Comparison of ENCODE assay signal across 16 cellular contexts in genomic region chr17:82049106-82049505, GRCh38.
"Had no signal": no experiment of that assay in that cellular context is flagged by ENCODE, and none has a peak within 500 bp of the region (broad histone marks: within the 10 kb centered on the region; RNA-seq: fewer than 3 reads in every experiment).

No MANE protein-coding gene starts in this region.

- H3K79me2 ChIP-seq: parathyroid adenoma had no signal

- DNase-seq: activated CD4-positive, alpha-beta T cell treated with anti-CD3 and anti-CD28 coated beads, Interleukin-2, amount 50 U/mL, for 1 hour; activated CD4-positive, CD25-positive, alpha-beta regulatory T cell; activated CD8-positive, alpha-beta memory T cell treated with anti-CD3 and anti-CD28 coated beads, Interleukin-2, amount 10 ng/mL, durations not matched to agents 7 days and 5 days; activated T-cell treated with anti-CD3 and anti-CD28 coated beads, Interleukin-2, amount 50 U/mL, for 1 hour; amygdala; body of pancreas; effector memory CD4-positive, alpha-beta T cell; foreskin fibroblast; hippocampal formation had no signal

- H2AFZ ChIP-seq: parathyroid adenoma had no signal

- H3K27ac ChIP-seq: body of pancreas, parathyroid adenoma, thoracic aorta had no signal

- H3K4me3 ChIP-seq: body of pancreas, thoracic aorta had no signal

- H3K4me1 ChIP-seq: parathyroid adenoma had no signal

- H3K9me3 ChIP-seq: body of pancreas, thoracic aorta had no signal

- H3K27me3 Mint-ChIP-seq: activated CD8-positive, alpha-beta memory T cell treated with anti-CD3 and anti-CD28 coated beads, Interleukin-2, amount 10 ng/mL, durations not matched to agents 7 days and 5 days; activated naive CD8-positive, alpha-beta T cell; central memory CD8-positive, alpha-beta T cell; dendritic cell treated with granulocyte-macrophage colony-stimulating factor and Interleukin-4, amounts not matched to agents 40 ng/mL and 50 ng/mL, for 4 days had no signal

- H3K36me3 Mint-ChIP-seq: activated CD8-positive, alpha-beta memory T cell treated with anti-CD3 and anti-CD28 coated beads, Interleukin-2, amount 10 ng/mL, durations not matched to agents 7 days and 5 days; activated naive CD8-positive, alpha-beta T cell had no signal

- H3K27ac Mint-ChIP-seq: activated CD8-positive, alpha-beta memory T cell treated with anti-CD3 and anti-CD28 coated beads, Interleukin-2, amount 10 ng/mL, durations not matched to agents 7 days and 5 days; activated naive CD8-positive, alpha-beta T cell had no signal

- H3K9ac ChIP-seq: parathyroid adenoma had no signal

- ATAC-seq: activated CD8-positive, alpha-beta memory T cell treated with anti-CD3 and anti-CD28 coated beads, Interleukin-2, amount 10 ng/mL, durations not matched to agents 7 days and 5 days; body of pancreas; left ventricle myocardium superior; stimulated activated effector memory CD8-positive, alpha-beta T cell treated with anti-CD3 and anti-CD28 coated beads, Interleukin-12 subunit alpha, Interleukin-12 subunit beta, amount 100 ng/mL, for 72 hours had no signal

- H3K4me3 Mint-ChIP-seq: activated CD8-positive, alpha-beta memory T cell treated with anti-CD3 and anti-CD28 coated beads, Interleukin-2, amount 10 ng/mL, durations not matched to agents 7 days and 5 days; activated naive CD8-positive, alpha-beta T cell; central memory CD8-positive, alpha-beta T cell; dendritic cell treated with granulocyte-macrophage colony-stimulating factor and Interleukin-4, amounts not matched to agents 40 ng/mL and 50 ng/mL, for 4 days; stimulated activated effector memory CD8-positive, alpha-beta T cell treated with anti-CD3 and anti-CD28 coated beads, Interleukin-12 subunit alpha, Interleukin-12 subunit beta, amount 100 ng/mL, for 72 hours had no signal

- H3K27me3 ChIP-seq: body of pancreas had no signal

- H3K9me3 Mint-ChIP-seq: central memory CD8-positive, alpha-beta T cell; dendritic cell treated with granulocyte-macrophage colony-stimulating factor and Interleukin-4, amounts not matched to agents 40 ng/mL and 50 ng/mL, for 4 days; stimulated activated effector memory CD8-positive, alpha-beta T cell treated with anti-CD3 and anti-CD28 coated beads, Interleukin-12 subunit alpha, Interleukin-12 subunit beta, amount 100 ng/mL, for 72 hours had no signal
